In genomic region chr19:12430726-12431299, GRCh38 we compare ENCODE assay signal across 2 cellular contexts. TPM values are rescaled to one million over a fixed set of nuclear protein-coding genes. Genes with fewer than 3 reads are reported as not detected.
"Had no signal": no experiment of that assay in that cellular context is flagged by ENCODE, and none has a peak within 500 bp of the region (broad histone marks: within the 10 kb centered on the region; RNA-seq: fewer than 3 reads in every experiment).

No MANE protein-coding gene starts in this region.

RNA-seq across cellular contexts. Expression of gene ZNF799, which starts 29.7 kb away (rescaled TPM):
- total RNA-seq: H7 had no signal

RNA-seq across cellular contexts. Expression of gene ZNF709, which starts 53.8 kb away (rescaled TPM):
- total RNA-seq: HT1080 had no signal
